19 cellular contexts compared by ENCODE assay signal in the genomic region with DNA sequence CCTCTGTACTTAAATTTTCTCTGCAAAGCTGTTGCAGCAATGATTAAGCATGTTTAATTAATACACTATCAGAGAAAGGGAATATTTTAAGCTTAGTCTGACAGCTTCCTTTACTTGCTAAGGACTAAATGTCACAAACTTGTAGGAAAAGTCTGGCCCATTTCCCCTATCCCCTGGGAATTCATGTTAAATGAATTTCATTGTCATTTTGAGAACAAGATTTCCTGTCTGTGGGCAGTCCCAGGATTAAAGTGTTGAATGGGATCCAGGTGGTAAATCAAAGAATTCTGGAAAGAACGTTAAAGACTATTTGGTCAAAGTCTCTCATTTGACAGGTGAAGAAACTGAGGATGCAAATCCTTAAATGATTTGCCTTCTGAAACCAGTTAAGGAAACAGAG.
"Had no signal": no experiment of that assay in that cellular context is flagged by ENCODE, and none has a peak within 500 bp of the region (broad histone marks: within the 10 kb centered on the region; RNA-seq: fewer than 3 reads in every experiment).

No MANE protein-coding gene starts in this region.

- H3K9me3 ChIP-seq: colonic mucosa, mucosa of descending colon, right lobe of liver, thoracic aorta, tibial nerve, upper lobe of left lung had no signal

- H3K36me3 ChIP-seq: colonic mucosa, neural progenitor cell, right lobe of liver, thoracic aorta, tibial nerve, upper lobe of left lung had no signal

- H3K79me2 ChIP-seq: parathyroid adenoma had no signal

- H3K9ac ChIP-seq: neural progenitor cell, parathyroid adenoma had no signal

- FAIRE-seq: frontal cortex, kidney, small intestine, urothelium cell line had no signal

- H3K27ac ChIP-seq: colonic mucosa, neural progenitor cell, parathyroid adenoma, right lobe of liver, thoracic aorta, tibial nerve, upper lobe of left lung had no signal

- H3K4me2 ChIP-seq: neural progenitor cell had no signal

- DNase-seq: colonic mucosa; effector memory CD4-positive, alpha-beta T cell; head of caudate nucleus; kidney; mucosa of descending colon; naive B cell; right lobe of liver; small intestine; stimulated activated CD4-positive, alpha-beta T cell treated with anti-CD3 and anti-CD28 coated beads, Interleukin-15, amount 100 ng/mL, for 24 hours; stimulated activated CD4-positive, alpha-beta T cell treated with anti-CD3 and anti-CD28 coated beads, Interleukin-2, amount 100 ng/mL, for 48 hours; stimulated activated naive B cell treated with anti-CD40 and anti-IgM and Interleukin-4, amounts not matched to agents 10 μg/mL and 1 μg/mL and 100 μg/mL, for 72 hours; upper lobe of left lung had no signal

- H3K4me3 ChIP-seq: colonic mucosa, lung, mucosa of descending colon, neural progenitor cell, right lobe of liver, thoracic aorta, tibial nerve, upper lobe of left lung had no signal

- H3K4me1 ChIP-seq: colonic mucosa, neural progenitor cell, parathyroid adenoma, right lobe of liver, tibial nerve, upper lobe of left lung had no signal

- H2AFZ ChIP-seq: neural progenitor cell, parathyroid adenoma had no signal

- H3K27me3 ChIP-seq: colonic mucosa, neural progenitor cell, right lobe of liver, tibial nerve, upper lobe of left lung had no signal
